Comparison of ENCODE assay signal across 8 cellular contexts in genomic region chr2:227106845-227107759, GRCh38. TPM values are rescaled to one million over a fixed set of nuclear protein-coding genes. Genes with fewer than 3 reads are reported as not detected.
DNase-seq lines count a peak whose midpoint lies in the region; ATAC-seq and TF ChIP-seq lines count a peak whose summit lies in the region.

No MANE protein-coding gene starts in this region.

- intact Hi-C loops in left cardiac atrium (cut with DNase I) = loop anchor here (2.0 to 10.0 kb wide), 2 partner anchors 1432 to 1438 kb away; no protein-coding TSS in a partner anchor
- intact Hi-C loops in sciatic nerve (cut with DNase I) = no loop called here

- ATAC-seq in GM18502 (IDR thresholded peaks at IDR 0.05; ENCODE audit: poor library complexity, unreplicated experiment) (peak; percentile 88), HG03520 (IDR thresholded peaks at IDR 0.05; ENCODE audit: unreplicated experiment) (peak; percentile 74), left cardiac atrium (peak; percentile 42 to 72), sciatic nerve (peak; percentile 82), HG03460 (IDR thresholded peaks at IDR 0.05; ENCODE audit: unreplicated experiment) (no peak)

- peak; percentile 95 for TF ChIP-seq CTCF in AG10803 (conservative IDR thresholded peaks at IDR 0.05; ENCODE audit: low read length)

- no peak overlapping the region for H3K4me3 ChIP-seq in AG10803 (ENCODE audit: low read length)

- DNase-seq in AG10803 (ENCODE audit: low read depth) = peak; percentile 68
- DNase-seq in NOMO-1 (lab: John Stamatoyannopoulos, UW; ENCODE audit: unreplicated experiment in 2 of 2) = peak; percentile 48 to 59
- DNase-seq in activated naive CD4-positive, alpha-beta T cell treated with anti-CD3 and anti-CD28 coated beads, Interleukin-2, amount 50 U/mL, for 16 hours = peak; percentile 18
- DNase-seq in left cardiac atrium = no peak
- DNase-seq in sciatic nerve (ENCODE audit: low spot score) = peak; percentile 62

RNA-seq across cellular contexts. Expression of gene COL4A4, which starts 56.9 kb away (rescaled TPM):
- total RNA-seq in left cardiac atrium (10 to 100 TPM; 17.2 to 18.7 TPM), sciatic nerve (7.4 TPM)

RNA-seq across cellular contexts. Expression of gene COL4A3, which starts 57.3 kb away (rescaled TPM):
- total RNA-seq in left cardiac atrium = 10 to 100 TPM in 1 of 2 donors, 1 to 10 TPM in 1; 6.1 to 13.0 TPM
- total RNA-seq in sciatic nerve = 7.0 TPM
